ENCODE assay signal across 19 cellular contexts in the genomic region with DNA sequence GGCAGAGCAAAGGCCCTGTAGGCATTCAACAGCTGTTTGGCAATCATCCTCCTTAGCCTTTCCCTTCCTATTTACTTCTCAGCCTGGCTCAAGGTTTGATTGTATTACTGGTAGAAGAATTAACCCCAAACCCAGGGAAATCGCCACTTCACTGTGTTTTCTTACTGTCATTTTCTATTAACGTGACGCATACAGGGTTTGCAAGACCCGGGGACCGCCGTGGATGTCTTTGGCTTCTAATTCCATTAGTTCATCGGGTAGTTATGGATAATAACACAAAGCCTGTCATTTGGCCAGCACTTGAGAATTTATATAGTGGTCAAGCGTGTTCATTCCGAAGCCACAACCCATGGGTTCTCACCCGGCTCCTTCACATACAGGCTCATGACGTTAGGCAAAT.
A peak's percentile ranks its signal among the peaks of the same experiment; 100 is the strongest.
DNase-seq lines count a peak whose midpoint lies in the region; ATAC-seq and TF ChIP-seq lines count a peak whose summit lies in the region.
"Had no signal": no experiment of that assay in that cellular context is flagged by ENCODE, and none has a peak within 500 bp of the region (broad histone marks: within the 10 kb centered on the region; RNA-seq: fewer than 3 reads in every experiment).

No MANE protein-coding gene starts in this region.

- no peak for TF ChIP-seq EP300 in stomach (IDR thresholded peaks at IDR 0.05)

- H2BK5ac ChIP-seq in mesenchymal stem cell (ENCODE audit: low read depth, low read length, poor library complexity, severe bottlenecking): no peak overlapping the region

- H3K27me3 ChIP-seq in right atrium auricular region (no peaks in the 10 kb centered on the region), heart right ventricle (no peaks in the 10 kb centered on the region), mesenchymal stem cell (ENCODE audit: control insufficient read depth in 1 of 2, insufficient read depth in 1 of 2, low read length in 2 of 2) (no peaks in the 10 kb centered on the region), stomach (no peaks in the 10 kb centered on the region)
- H3K27me3 ChIP-seq: BE2C had no signal

- ATAC-seq in heart right ventricle: no peak
- ATAC-seq in GM19324 (IDR thresholded peaks at IDR 0.05; ENCODE audit: low FRiP score, unreplicated experiment): no peak
- ATAC-seq: PC-3 had no signal

- H3K79me1 ChIP-seq in mesenchymal stem cell (replicated peaks; ENCODE audit: low read length, poor library complexity, severe bottlenecking): no peaks in the 10 kb centered on the region

- H3K23ac ChIP-seq in mesenchymal stem cell (ENCODE audit: low read length in 2 of 2): no peak overlapping the region

- TF ChIP-seq CTCF in right atrium auricular region (IDR thresholded peaks at IDR 0.05) (no peak), heart right ventricle (IDR thresholded peaks at IDR 0.05) (no peak), stomach (IDR thresholded peaks at IDR 0.05) (no peak)

- H3K4me1 ChIP-seq in right atrium auricular region (peaks cover 0 to 27% of the 10 kb centered on the region in 2 donors), heart right ventricle (peaks cover 4 to 40% (median 19%) of the 10 kb centered on the region in 9 donors), mesenchymal stem cell (ENCODE audit: control insufficient read depth, insufficient read depth, low read depth, low read length) (no peaks in the 10 kb centered on the region), stomach (peaks cover 0 to 15% (median 3%) of the 10 kb centered on the region in 4 donors)
- H3K4me1 ChIP-seq: BE2C, HAP-1 had no signal

- no peak overlapping the region for H3K14ac ChIP-seq in mesenchymal stem cell (ENCODE audit: low read length in 2 of 2)

- intact Hi-C loops in heart right ventricle (cut with DNase I) (loop anchor here in 1 of 10 donors (10.0 kb wide), 1 partner anchor 98 kb away; no protein-coding TSS in a partner anchor), stomach (cut with DNase I; ENCODE audit: low total_unique reads) (loop anchor here (10.0 kb wide), 1 partner anchor 98 kb away; no protein-coding TSS in a partner anchor)

- H3K27ac ChIP-seq in right atrium auricular region (peak overlapping the region; percentile 46 to 58), heart right ventricle (peak overlapping the region in 3 of 10 donors; percentile 38 to 69 (median 62)), mesenchymal stem cell (ENCODE audit: low read length, poor library complexity, severe bottlenecking) (no peak overlapping the region), stomach (peak overlapping the region in 3 of 5 donors; percentile 6 to 35 (median 23))
- H3K27ac ChIP-seq: KMS-11, RWPE1 had no signal

- H3K4ac ChIP-seq in mesenchymal stem cell (ENCODE audit: low read depth in 1 of 2, low read length in 2 of 2): no peak overlapping the region

- H2BK120ac ChIP-seq in mesenchymal stem cell (ENCODE audit: low read depth, low read length): peak overlapping the region; percentile 19

- no peak overlapping the region for H4K91ac ChIP-seq in mesenchymal stem cell (ENCODE audit: low read length)

- no peaks in the 10 kb centered on the region for H3K9me3 ChIP-seq in right atrium auricular region
- no peaks in the 10 kb centered on the region for H3K9me3 ChIP-seq in heart right ventricle
- no peaks in the 10 kb centered on the region for H3K9me3 ChIP-seq in mesenchymal stem cell (ENCODE audit: control insufficient read depth, low read length)
- H3K9me3 ChIP-seq in stomach: no peaks in the 10 kb centered on the region
- H3K9me3 ChIP-seq: BE2C, HAP-1 had no signal

- no peak overlapping the region for H3K18ac ChIP-seq in mesenchymal stem cell (ENCODE audit: low read depth in 1 of 2, low read length in 2 of 2)

- no peaks in the 10 kb centered on the region for H3K36me3 ChIP-seq in right atrium auricular region
- H3K36me3 ChIP-seq in heart right ventricle: no peaks in the 10 kb centered on the region
- H3K36me3 ChIP-seq in mesenchymal stem cell (ENCODE audit: control insufficient read depth in 1 of 2, insufficient read depth in 2 of 2, low read depth in 1 of 2, low read length in 2 of 2): no peaks in the 10 kb centered on the region
- no peaks in the 10 kb centered on the region for H3K36me3 ChIP-seq in stomach
- H3K36me3 ChIP-seq: BE2C, HAP-1 had no signal

- H2BK12ac ChIP-seq in mesenchymal stem cell (ENCODE audit: low read length in 2 of 2): no peak overlapping the region

- peak overlapping the region; percentile 23 for H2BK15ac ChIP-seq in mesenchymal stem cell (ENCODE audit: low read depth, poor library complexity, severe bottlenecking)

- 73 to 78% methylated on average over 11 of the region's 11 CpGs for WGBS in heart right ventricle, 2 donors
- 93% methylated on average over 11 of the region's 11 CpGs for WGBS in mesenchymal stem cell
- 72 to 83% (median 82%) methylated on average over 11 of the region's 11 CpGs for WGBS in stomach, 5 donors

- no peak overlapping the region for H3K9ac ChIP-seq in mesenchymal stem cell (ENCODE audit: low read length)
- H3K9ac ChIP-seq: KMS-11 had no signal

- no peak overlapping the region for H2AK5ac ChIP-seq in mesenchymal stem cell (ENCODE audit: low read length, severe bottlenecking)

- H3K4me2 ChIP-seq in mesenchymal stem cell (ENCODE audit: low read length, poor library complexity, severe bottlenecking): no peak overlapping the region
- H3K4me2 ChIP-seq: KMS-11 had no signal

- H2AFZ ChIP-seq in mesenchymal stem cell (ENCODE audit: low read depth, low read length): no peak overlapping the region

- H3K4me3 ChIP-seq in right atrium auricular region (no peak overlapping the region), heart right ventricle (no peak overlapping the region), mesenchymal stem cell (ENCODE audit: insufficient read depth in 1 of 2, low read depth in 1 of 2, low read length in 2 of 2) (no peak overlapping the region), stomach (no peak overlapping the region)
- H3K4me3 ChIP-seq: HAP-1 had no signal

- no peak for DNase-seq in right atrium auricular region (ENCODE audit: low spot score)
- no peak for DNase-seq in heart right ventricle
- DNase-seq in mesenchymal stem cell: no peak
- no peak for DNase-seq in stomach
- no peak for DNase-seq in iPS-NIHi7 (ENCODE audit: extremely low spot score)
- DNase-seq in islet precursor cell: no peak
- DNase-seq: BE2C; CD4-positive, CD25-positive, alpha-beta regulatory T cell; COR-L47; DMS 273 treated with DMSO at 0.1 percent for 48 hours; DND-41; NCI-H187; NCI-H345; NCI-H524 treated with DMSO at 0.1 percent for 48 hours; PC-3 had no signal

- no peak for TF ChIP-seq POLR2A in stomach (IDR thresholded peaks at IDR 0.05)

- no peak overlapping the region for H4K8ac ChIP-seq in mesenchymal stem cell (ENCODE audit: low read length)
